ENCODE assay signal across 21 cellular contexts in genomic region chr4:174869334-174869733, GRCh38. TPM values are rescaled to one million over a fixed set of nuclear protein-coding genes. Genes with fewer than 3 reads are reported as not detected.
A peak's percentile ranks its signal among the peaks of the same experiment; 100 is the strongest.
DNase-seq lines count a peak whose midpoint lies in the region; ATAC-seq, FAIRE-seq and TF ChIP-seq lines count a peak whose summit lies in the region.
"Had no signal": no experiment of that assay in that cellular context is flagged by ENCODE, and none has a peak within 500 bp of the region (broad histone marks: within the 10 kb centered on the region; RNA-seq: fewer than 3 reads in every experiment).

No MANE protein-coding gene starts in this region.

- no peak for TF ChIP-seq POLR2A in GM18505 (IDR thresholded peaks at IDR 0.05; ENCODE audit: borderline replicate concordance, extremely low read depth, insufficient read depth, insufficient read length)

- TF ChIP-seq CTCF in bronchial epithelial cell (IDR thresholded peaks at IDR 0.05; ENCODE audit: insufficient read depth, low read length, severe bottlenecking), result no peak

- no peak for ATAC-seq in HG02623 (IDR thresholded peaks at IDR 0.05; ENCODE audit: unreplicated experiment)
- no peak for ATAC-seq in GM18505 (IDR thresholded peaks at IDR 0.05; ENCODE audit: unreplicated experiment)
- ATAC-seq: A549, HCT116 had no signal

- H3K36me3 ChIP-seq in bronchial epithelial cell (ENCODE audit: control insufficient read depth, insufficient read depth, low read length), result no peaks in the 10 kb centered on the region
- H3K36me3 ChIP-seq: BE2C had no signal

- DNase-seq in HCEC 1CT (peak; percentile 49), M059J (ENCODE audit: low read depth) (peak; percentile 79), bronchial epithelial cell (ENCODE audit: low read depth) (peak; percentile 18), myocyte (ENCODE audit: low read depth) (peak; percentile 28), NCI-H2227 (lab: John Stamatoyannopoulos, UW; ENCODE audit: unreplicated experiment) (no peak)
- DNase-seq: BE2C; CD4-positive, alpha-beta memory T cell; COR-L47; DMS153; DMS79 treated with DMSO at 0.1 percent for 48 hours; EL; GDM1 had no signal

- no peaks in the 10 kb centered on the region for H3K27me3 ChIP-seq in bronchial epithelial cell (ENCODE audit: control insufficient read depth, insufficient read depth, low read length)
- H3K27me3 ChIP-seq: BE2C had no signal

- no peak for FAIRE-seq in bronchial epithelial cell (lab: Jason Lieb, UNC)
- FAIRE-seq: A549, D721Med, GM12892 had no signal

- H3K4me3 ChIP-seq in bronchial epithelial cell (ENCODE audit: low read depth, low read length), result no peak overlapping the region
- H3K4me3 ChIP-seq: A549 had no signal

RNA-seq across cellular contexts. Expression of gene GLRA3, which starts 40.3 kb away (rescaled TPM):
- not detected in 2 replicates for total RNA-seq in M059J (2014; rRNA removed; shearing (Covaris generic))
- total RNA-seq in bronchial epithelial cell, result not detected in 2 replicates
- not detected in 2 replicates for total RNA-seq in myocyte
- not detected for polyA plus RNA-seq in myocyte (2012)
- total RNA-seq: CD4-positive, alpha-beta memory T cell; H4; HT-29 had no signal
- polyA plus RNA-seq: AG04450; CD4-positive, alpha-beta memory T cell had no signal

RNA-seq across cellular contexts. Expression of gene ADAM29, which starts 48.8 kb away (rescaled TPM):
- total RNA-seq in M059J (2014; rRNA removed; shearing (Covaris generic)), result 0.02 TPM in 1 of 2 replicates, not detected in the other
- total RNA-seq in bronchial epithelial cell (not detected in 2 replicates), myocyte (not detected in 2 replicates)
- not detected for polyA plus RNA-seq in myocyte (2012)
- total RNA-seq: H4, HT-29 had no signal
- polyA plus RNA-seq: A549; AG04450; CD4-positive, alpha-beta memory T cell had no signal
